Comparison of ENCODE assay signal across 18 cellular contexts in genomic region chr1:56056438-56057312, GRCh38.
DNase-seq lines count a peak whose midpoint lies in the region; ATAC-seq and TF ChIP-seq lines count a peak whose summit lies in the region.
"Had no signal": no experiment of that assay in that cellular context is flagged by ENCODE, and none has a peak within 500 bp of the region (broad histone marks: within the 10 kb centered on the region; RNA-seq: fewer than 3 reads in every experiment).

No MANE protein-coding gene starts in this region.

- peak; percentile 22 for DNase-seq in NCI-H1694 treated with DMSO at 0.1 percent for 48 hours (lab: John Stamatoyannopoulos, UW)
- no peak for DNase-seq in NCI-H1694 (lab: John Stamatoyannopoulos, UW)
- peak; percentile 51 for DNase-seq in astrocyte of the spinal cord (ENCODE audit: low read depth, low spot score)
- DNase-seq in foreskin keratinocyte: peak in 1 of 2 donors; percentile 42
- DNase-seq in effector CD8-positive, alpha-beta T cell (lab: John Stamatoyannopoulos, UW): no peak
- no peak for DNase-seq in RKO (ENCODE audit: low spot score)
- DNase-seq: activated CD4-positive, alpha-beta T cell treated with anti-CD3 and anti-CD28 coated beads, Interleukin-2, amount 50 U/mL, for 48 hours; anterior cingulate cortex; CD4-positive, alpha-beta T cell; effector memory CD8-positive, alpha-beta T cell; NCI-H1092 treated with DMSO at 0.1 percent for 48 hours; NCI-H2171; SJCRH30; upper lobe of left lung had no signal

- H3K27ac ChIP-seq in foreskin keratinocyte (no peak overlapping the region), subcutaneous abdominal adipose tissue (ENCODE audit: low read depth, low read length) (peak overlapping the region; percentile 37)
- H3K27ac ChIP-seq: 22Rv1, SJCRH30, upper lobe of left lung had no signal

- H3K9ac ChIP-seq in subcutaneous abdominal adipose tissue (ENCODE audit: low read length in 5 of 5): no peak overlapping the region

- no peaks in the 10 kb centered on the region for H3K27me3 ChIP-seq in foreskin keratinocyte
- H3K27me3 ChIP-seq in subcutaneous abdominal adipose tissue (ENCODE audit: control insufficient read depth in 5 of 5, insufficient read depth in 4 of 5, low read length in 5 of 5): no peaks in the 10 kb centered on the region
- H3K27me3 ChIP-seq: SJCRH30, upper lobe of left lung had no signal

- H3K4me1 ChIP-seq in foreskin keratinocyte (no peaks in the 10 kb centered on the region), subcutaneous abdominal adipose tissue (ENCODE audit: control insufficient read depth in 5 of 5, insufficient read depth in 5 of 5, low read length in 5 of 5) (peaks cover 2 to 27% (median 19%) of the 10 kb centered on the region in 5 donors)
- H3K4me1 ChIP-seq: SJCRH30 had no signal

- no peak for TF ChIP-seq CTCF in astrocyte of the spinal cord (IDR thresholded peaks at IDR 0.05; ENCODE audit: low read depth, low read length)
- TF ChIP-seq CTCF in foreskin keratinocyte (conservative IDR thresholded peaks at IDR 0.05): no peak

- no peaks in the 10 kb centered on the region for H3K36me3 ChIP-seq in subcutaneous abdominal adipose tissue (ENCODE audit: control insufficient read depth in 5 of 5, insufficient read depth in 5 of 5, low read length in 5 of 5)
- H3K36me3 ChIP-seq: SJCRH30, upper lobe of left lung had no signal

- H3K4me3 ChIP-seq in astrocyte of the spinal cord (ENCODE audit: low read depth, low read length): no peak overlapping the region
- H3K4me3 ChIP-seq in subcutaneous abdominal adipose tissue (ENCODE audit: low read depth in 1 of 5, low read length in 5 of 5): no peak overlapping the region
- H3K4me3 ChIP-seq: SJCRH30, upper lobe of left lung had no signal

- ATAC-seq in foreskin keratinocyte: peak; percentile 55
- ATAC-seq in HG03196 (IDR thresholded peaks at IDR 0.05; ENCODE audit: unreplicated experiment): no peak
- ATAC-seq: activated T-helper 17 cell treated with anti-CD3 and anti-CD28 coated beads, Interleukin-2, amount 50 U/mL, for 72 hours; effector memory CD8-positive, alpha-beta T cell had no signal

- in situ Hi-C loops in astrocyte of the spinal cord (cut with HindIII; ENCODE audit: low sequenced_read_pairs): no loop called here

- no peaks in the 10 kb centered on the region for H3K9me3 ChIP-seq in subcutaneous abdominal adipose tissue (ENCODE audit: control insufficient read depth in 5 of 5, low read length in 5 of 5)
- H3K9me3 ChIP-seq: SJCRH30, upper lobe of left lung had no signal

Comparison
In these comparisons a context has a peak if more than half of its experiments do, and no peak if none do; other contexts are left out.
1. DNase-seq: peak in NCI-H1694 treated with DMSO at 0.1 percent for 48 hours (single experiment) and astrocyte of the spinal cord (single experiment); none in NCI-H1694 (single experiment), effector CD8-positive, alpha-beta T cell (single experiment) and RKO (single experiment).